Comparison of ENCODE assay signal across 36 cellular contexts in genomic region chr1:227718932-227719331, GRCh38.
"Had no signal": no experiment of that assay in that cellular context is flagged by ENCODE, and none has a peak within 500 bp of the region (broad histone marks: within the 10 kb centered on the region; RNA-seq: fewer than 3 reads in every experiment).

No MANE protein-coding gene starts in this region.

- DNase-seq: Karpas-422, Kasumi-1, MG63, MM.1S, MV-4-11, NCI-H1048, NCI-H1092, NCI-H1092 treated with DMSO at 0.1 percent for 48 hours, NCI-H1105, NCI-H1105 treated with DMSO at 0.1 percent for 48 hours, NCI-H1417, NCI-H1417 treated with DMSO at 0.1 percent for 48 hours, NCI-H1436, NCI-H1436 treated with DMSO at 0.1 percent for 48 hours, NCI-H146, NCI-H1694, NCI-H1694 treated with DMSO at 0.1 percent for 48 hours, NCI-H187, NCI-H187 treated with DMSO at 0.1 percent for 48 hours, NCI-H1930, NCI-H2029, NCI-H2029 treated with DMSO at 0.1 percent for 48 hours, NCI-H2081, NCI-H2081 treated with DMSO at 0.1 percent for 48 hours, NCI-H2107, NCI-H2171, NCI-H2171 treated with DMSO at 0.1 percent for 48 hours, NCI-H2227 treated with DMSO at 0.1 percent for 48 hours, NCI-H226, NCI-H345, NCI-H446, NCI-H446 treated with DMSO at 0.1 percent for 48 hours, NCI-H510A, NCI-H510A treated with DMSO at 0.1 percent for 48 hours, NCI-H524, NCI-H524 treated with DMSO at 0.1 percent for 48 hours had no signal

- H3K36me3 ChIP-seq: MG63 had no signal

- H3K27me3 ChIP-seq: MG63 had no signal

- H3K4me3 ChIP-seq: MG63 had no signal
